In the genomic region with DNA sequence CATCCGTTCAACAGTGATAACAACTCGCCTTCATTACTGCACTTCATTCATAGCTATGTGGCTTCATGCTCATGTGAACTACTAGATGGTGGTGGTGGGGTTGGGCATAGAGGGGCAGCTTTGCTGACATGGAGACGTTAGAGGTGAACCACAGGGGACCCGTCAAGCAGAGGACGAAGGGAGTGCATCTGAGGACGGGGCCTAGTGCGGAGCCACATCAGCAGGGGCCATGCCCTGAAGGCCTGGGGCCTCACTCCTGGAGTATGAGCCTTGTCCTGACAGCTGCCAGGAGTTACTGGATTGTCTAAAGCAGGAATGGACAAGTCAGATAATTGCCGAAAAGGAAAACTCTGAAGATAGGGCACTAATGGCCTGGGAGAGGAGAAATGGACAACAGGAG, we compare ENCODE assay signal across 20 cellular contexts. TPM values are rescaled to one million over a fixed set of nuclear protein-coding genes. Genes with fewer than 3 reads are reported as not detected.
DNase-seq lines count a peak whose midpoint lies in the region; ATAC-seq and TF ChIP-seq lines count a peak whose summit lies in the region.
"Had no signal": no experiment of that assay in that cellular context is flagged by ENCODE, and none has a peak within 500 bp of the region (broad histone marks: within the 10 kb centered on the region; RNA-seq: fewer than 3 reads in every experiment).

No MANE protein-coding gene starts in this region.

- H3K9ac ChIP-seq in BLaER1 treated with 17β-estradiol and CSF1 and Interleukin-3, amounts not matched to agents 10 nM and 100 nM, result no peak overlapping the region
- no peak overlapping the region for H3K9ac ChIP-seq in neural progenitor cell

- POLR2A ChIA-PET in CD4-positive, alpha-beta T cell (lab: Charles Lee), result no interaction called here

- H2AFZ ChIP-seq in neural progenitor cell (replicated peaks), result no peak overlapping the region
- H2AFZ ChIP-seq: GM23338 had no signal

- H3K4me1 ChIP-seq in BLaER1 treated with 17β-estradiol and CSF1 and Interleukin-3, amounts not matched to agents 10 nM and 100 nM, result peaks cover 0 to 30% (median 19%) of the 10 kb centered on the region in 10 experiments; a peak in 16 of 20 replicates
- H3K4me1 ChIP-seq in neural progenitor cell (no peaks in the 10 kb centered on the region), spleen (no peaks in the 10 kb centered on the region)

- H3K27ac Mint-ChIP-seq in brain (peak overlapping the region in 3 of 5 experiments; percentile 16 to 78 (median 18)), neural progenitor cell (peak overlapping the region; percentile 84)
- H3K27ac Mint-ChIP-seq in CD4-positive, alpha-beta T cell, result no peak overlapping the region
- H3K27ac Mint-ChIP-seq: CD14-positive monocyte; CD4-positive, alpha-beta memory T cell; GM23338; H9 had no signal

- H3F3A ChIP-seq in neural progenitor cell (ENCODE audit: low read depth), result no peaks in the 10 kb centered on the region

- H3K4me2 ChIP-seq in BLaER1 treated with 17β-estradiol and CSF1 and Interleukin-3, amounts not matched to agents 10 nM and 100 nM, result peak overlapping the region in 6 of 11 experiments; percentile 40 to 69 (median 60); a peak in 10 of 22 replicates
- H3K4me2 ChIP-seq in neural progenitor cell, result no peak overlapping the region
- H3K4me2 ChIP-seq: GM23338 had no signal

- CTCF ChIA-PET in CD4-positive, alpha-beta T cell (lab: Charles Lee), result no interaction called here

- DNase-seq in neural progenitor cell (ENCODE audit: low spot score) (no peak), spleen (peak; percentile 32), NCI-H446 treated with DMSO at 0.1 percent for 48 hours (lab: John Stamatoyannopoulos, UW) (no peak), NCI-H1105 (lab: John Stamatoyannopoulos, UW) (no peak), activated gamma-delta T cell (lab: John Stamatoyannopoulos, UW) (no peak)
- DNase-seq in CD4-positive, alpha-beta T cell, result no peak
- DNase-seq: Calu3; CD4-positive, alpha-beta memory T cell; COR-L47; DMS53; DMS79 treated with DMSO at 0.1 percent for 48 hours; GF-D8; H9 had no signal

- no peak for TF ChIP-seq POLR2A in spleen (IDR thresholded peaks at IDR 0.05)

- ATAC-seq in CD4-positive, alpha-beta T cell (ENCODE audit: poor library complexity), result no peak
- ATAC-seq: GM23338, HCT116 had no signal

- 88 to 93% (median 90%) methylated on average over 8 of the region's 8 CpGs for WGBS in spleen, 5 donors

- H3K36me3 ChIP-seq in BLaER1 treated with 17β-estradiol and CSF1 and Interleukin-3, amounts not matched to agents 10 nM and 100 nM, result no peaks in the 10 kb centered on the region
- H3K36me3 ChIP-seq in neural progenitor cell (no peaks in the 10 kb centered on the region), spleen (no peaks in the 10 kb centered on the region)

- peaks cover 0 to 19% (median 11%) of the 10 kb centered on the region in 5 experiments for H3K9me3 Mint-ChIP-seq in brain
- H3K9me3 Mint-ChIP-seq in neural progenitor cell, result peaks cover 17% of the 10 kb centered on the region
- H3K9me3 Mint-ChIP-seq in CD4-positive, alpha-beta T cell, result no peaks in the 10 kb centered on the region

- no peaks in the 10 kb centered on the region for H3K27me3 ChIP-seq in BLaER1 treated with 17β-estradiol and CSF1 and Interleukin-3, amounts not matched to agents 10 nM and 100 nM
- H3K27me3 ChIP-seq in neural progenitor cell (no peaks in the 10 kb centered on the region), spleen (replicated peaks in 1 of 7) (peaks cover 0 to 53% (median 0%) of the 10 kb centered on the region in 7 donors)
- peaks cover 17% of the 10 kb centered on the region for H3K27me3 ChIP-seq in CD4-positive, alpha-beta T cell (ENCODE audit: control insufficient read depth, insufficient read depth, low read length)

- intact Hi-C loops in spleen (cut with DNase I; ENCODE audit: low total_unique reads), result no loop called here
- intact Hi-C loops in CD4-positive, alpha-beta T cell (cut with DNase I, micrococcal nuclease), result no loop called here

- H3K4me3 ChIP-seq in BLaER1 treated with 17β-estradiol and CSF1 and Interleukin-3, amounts not matched to agents 10 nM and 100 nM, result no peak overlapping the region
- no peak overlapping the region for H3K4me3 ChIP-seq in neural progenitor cell
- H3K4me3 ChIP-seq in spleen, result no peak overlapping the region
- H3K4me3 ChIP-seq: GM23338 had no signal

- H3K4me3 Mint-ChIP-seq in brain (no peak overlapping the region), neural progenitor cell (peak overlapping the region; percentile 13)
- no peak overlapping the region for H3K4me3 Mint-ChIP-seq in CD4-positive, alpha-beta T cell
- H3K4me3 Mint-ChIP-seq: CD14-positive monocyte; CD4-positive, alpha-beta memory T cell; GM23338; H9 had no signal

- no peaks in the 10 kb centered on the region for H3K79me2 ChIP-seq in neural progenitor cell (ENCODE audit: low read depth)

- TF ChIP-seq CTCF in brain (conservative IDR thresholded peaks at IDR 0.05), result no peak
- no peak for TF ChIP-seq CTCF in neural progenitor cell (IDR thresholded peaks at IDR 0.05)
- TF ChIP-seq CTCF in spleen (IDR thresholded peaks at IDR 0.05 in 8 of 11, conservative IDR thresholded peaks at IDR 0.05 in 3 of 11), result no peak
- no peak for TF ChIP-seq CTCF in CD4-positive, alpha-beta T cell (IDR thresholded peaks at IDR 0.05)

- H3K4me1 Mint-ChIP-seq in brain, result peaks cover 32% of the 10 kb centered on the region
- peaks cover 30% of the 10 kb centered on the region for H3K4me1 Mint-ChIP-seq in neural progenitor cell
- H3K4me1 Mint-ChIP-seq in CD4-positive, alpha-beta T cell (ENCODE audit: low read depth), result peaks cover 8% of the 10 kb centered on the region
- H3K4me1 Mint-ChIP-seq: CD14-positive monocyte, GM23338 had no signal

- H3K27me3 Mint-ChIP-seq in brain (peaks cover 6% of the 10 kb centered on the region), neural progenitor cell (ENCODE audit: insufficient read depth, low read depth) (peaks cover 10% of the 10 kb centered on the region)
- H3K27me3 Mint-ChIP-seq in CD4-positive, alpha-beta T cell, result peaks cover 66% of the 10 kb centered on the region

- no peak overlapping the region for H3K27ac ChIP-seq in BLaER1 treated with 17β-estradiol and CSF1 and Interleukin-3, amounts not matched to agents 10 nM and 100 nM
- H3K27ac ChIP-seq in neural progenitor cell (no peak overlapping the region), spleen (no peak overlapping the region)
- H3K27ac ChIP-seq in CD4-positive, alpha-beta T cell (ENCODE audit: low read depth, low read length), result no peak overlapping the region

- H3K36me3 Mint-ChIP-seq in brain (no peaks in the 10 kb centered on the region), neural progenitor cell (no peaks in the 10 kb centered on the region)
- no peaks in the 10 kb centered on the region for H3K36me3 Mint-ChIP-seq in CD4-positive, alpha-beta T cell (ENCODE audit: low read depth)
- H3K36me3 Mint-ChIP-seq: CD14-positive monocyte had no signal

- no peaks in the 10 kb centered on the region for H4K20me1 ChIP-seq in BLaER1 treated with 17β-estradiol and CSF1 and Interleukin-3, amounts not matched to agents 10 nM and 100 nM
- no peaks in the 10 kb centered on the region for H4K20me1 ChIP-seq in neural progenitor cell (ENCODE audit: low read depth)

- peaks cover 15 to 37% (median 24%) of the 10 kb centered on the region in 11 experiments for H3K9me3 ChIP-seq in BLaER1 treated with 17β-estradiol and CSF1 and Interleukin-3, amounts not matched to agents 10 nM and 100 nM (replicated peaks in 1 of 11)
- H3K9me3 ChIP-seq in neural progenitor cell (ENCODE audit: low read depth) (no peaks in the 10 kb centered on the region), spleen (no peaks in the 10 kb centered on the region)
- H3K9me3 ChIP-seq in CD4-positive, alpha-beta T cell (ENCODE audit: control insufficient read depth, low read length), result no peaks in the 10 kb centered on the region

RNA-seq across cellular contexts. Expression of a gene that starts 36.4 kb away (rescaled TPM):
- polyA plus RNA-seq in brain (ENCODE audit: insufficient read depth, low read depth, low replicate concordance) (18.1 TPM), spleen (under 1 TPM; 0.16 to 0.91 (median 0.57) TPM)
- total RNA-seq in neural progenitor cell (ENCODE audit: low replicate concordance) (0.15 TPM in 1 of 2 replicates, not detected in the other), spleen (1 to 10 TPM in 2 of 7 donors, under 1 TPM in 2, not detected in 3; 0.25 to 1.2 (median 0.65) TPM)
- not detected for total RNA-seq in CD4-positive, alpha-beta T cell
- total RNA-seq: Calu3; CD4-positive, alpha-beta memory T cell; Daoy had no signal
- polyA plus RNA-seq: BJ; CD14-positive monocyte; CD4-positive, alpha-beta memory T cell had no signal
